14 cellular contexts compared by ENCODE assay signal in the genomic region with DNA sequence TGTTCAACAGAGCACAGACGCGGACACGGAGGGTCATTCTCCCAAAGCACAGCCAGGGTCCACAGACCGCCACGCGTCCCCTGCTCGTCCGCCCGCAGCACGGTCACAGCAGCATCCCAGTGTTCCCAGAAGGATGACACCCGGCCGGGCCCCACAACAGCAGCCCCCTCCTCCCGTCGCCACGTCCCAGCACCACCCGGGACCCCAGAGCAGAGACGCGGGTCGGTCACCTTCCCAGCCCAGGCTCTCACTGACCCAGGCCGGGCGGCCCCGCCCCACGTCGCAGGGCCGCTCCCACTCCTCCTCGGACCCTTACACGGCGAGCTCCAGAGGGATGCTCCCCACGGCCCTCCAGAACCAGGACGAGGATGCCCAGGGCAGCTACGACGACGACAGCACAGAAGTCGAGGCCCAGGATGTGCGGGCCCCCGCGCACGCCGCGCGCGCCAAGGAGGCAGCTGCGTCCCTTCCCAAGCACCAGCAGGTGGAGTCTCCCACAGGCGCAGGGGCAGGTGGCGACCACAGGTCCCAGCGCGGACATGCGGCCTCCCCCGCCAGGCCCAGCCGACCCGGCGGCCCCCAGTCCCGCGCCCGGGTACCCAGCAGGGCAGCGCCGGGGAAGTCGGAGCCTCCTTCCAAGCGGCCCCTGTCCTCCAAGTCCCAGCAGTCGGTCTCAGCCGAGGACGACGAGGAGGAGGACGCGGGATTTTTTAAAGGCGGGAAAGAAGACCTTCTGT.
DNase-seq lines count a peak whose midpoint lies in the region; ATAC-seq, FAIRE-seq and TF ChIP-seq lines count a peak whose summit lies in the region.
"Had no signal": no experiment of that assay in that cellular context is flagged by ENCODE, and none has a peak within 500 bp of the region (broad histone marks: within the 10 kb centered on the region; RNA-seq: fewer than 3 reads in every experiment).

No MANE protein-coding gene starts in this region.

- H3K9me3 ChIP-seq in HUES48 (ENCODE audit: control insufficient read depth, insufficient read depth, low read length) (no peaks in the 10 kb centered on the region), breast epithelium (no peaks in the 10 kb centered on the region), parathyroid adenoma (ENCODE audit: control insufficient read depth, low read length) (no peaks in the 10 kb centered on the region)
- H3K9me3 ChIP-seq: ovary, tibial nerve had no signal

- H3K36me3 ChIP-seq in HUES48 (ENCODE audit: control insufficient read depth, insufficient read depth, low read length): no peaks in the 10 kb centered on the region
- no peaks in the 10 kb centered on the region for H3K36me3 ChIP-seq in breast epithelium
- no peaks in the 10 kb centered on the region for H3K36me3 ChIP-seq in parathyroid adenoma (ENCODE audit: control insufficient read depth, insufficient read depth, low read length)
- H3K36me3 ChIP-seq: ovary, tibial nerve had no signal

- H3K4me1 ChIP-seq in HUES48 (ENCODE audit: control insufficient read depth, insufficient read depth, low read length) (no peaks in the 10 kb centered on the region), breast epithelium (no peaks in the 10 kb centered on the region), parathyroid adenoma (no peaks in the 10 kb centered on the region)

- H3K27me3 ChIP-seq in HUES48 (ENCODE audit: control insufficient read depth, insufficient read depth, low read length) (peaks cover 45% of the 10 kb centered on the region), breast epithelium (peaks cover 0 to 19% of the 10 kb centered on the region in 2 donors), parathyroid adenoma (ENCODE audit: control insufficient read depth, insufficient read depth, low read length) (no peaks in the 10 kb centered on the region)
- H3K27me3 ChIP-seq: ovary had no signal

- TF ChIP-seq CTCF in breast epithelium (IDR thresholded peaks at IDR 0.05) (no peak), parathyroid adenoma (IDR thresholded peaks at IDR 0.05) (no peak)

- H3K79me2 ChIP-seq in parathyroid adenoma: no peaks in the 10 kb centered on the region

- TF ChIP-seq POLR2A in breast epithelium (IDR thresholded peaks at IDR 0.05): no peak
- no peak for TF ChIP-seq POLR2A in GM12891 (IDR thresholded peaks at IDR 0.05; ENCODE audit: low read depth, low read length)

- FAIRE-seq in GM12891 (lab: Jason Lieb, UNC) (no peak), GM19239 (lab: Jason Lieb, UNC) (no peak)
- FAIRE-seq: bronchial epithelial cell had no signal

- H3K27ac ChIP-seq in HUES48 (ENCODE audit: low read depth, low read length) (no peak overlapping the region), breast epithelium (no peak overlapping the region), parathyroid adenoma (no peak overlapping the region)
- H3K27ac ChIP-seq: ovary, tibial nerve had no signal

- H2AFZ ChIP-seq in parathyroid adenoma: peak overlapping the region; percentile 38

- DNase-seq in breast epithelium (ENCODE audit: low spot score in 2 of 2) (no peak), iPS-NIHi7 (ENCODE audit: extremely low spot score) (peak; percentile 67), MV-4-11 (lab: John Stamatoyannopoulos, UW) (no peak), GM12891 (ENCODE audit: insufficient read length, low spot score) (no peak), GM19239 (ENCODE audit: insufficient read length, low spot score) (no peak)
- DNase-seq: activated naive CD4-positive, alpha-beta T cell; HFFc6; ovary; SW 1271 had no signal

- peak overlapping the region; percentile 61 for H3K4me2 ChIP-seq in parathyroid adenoma (ENCODE audit: low read length)

- H3K4me3 ChIP-seq in HUES48 (ENCODE audit: low read depth, low read length) (peak overlapping the region; percentile 53), breast epithelium (peak overlapping the region in 2 of 3 donors; percentile 32 to 50), parathyroid adenoma (ENCODE audit: low read depth, low read length) (no peak overlapping the region)
- H3K4me3 ChIP-seq: ovary had no signal

- no peak for ATAC-seq in HG02588 (IDR thresholded peaks at IDR 0.05; ENCODE audit: unreplicated experiment)

- intact Hi-C loops in breast epithelium (cut with DNase I; ENCODE audit: low total_unique reads): no loop called here

- H3K9ac ChIP-seq in HUES48 (ENCODE audit: low read depth, low read length): no peak overlapping the region
- H3K9ac ChIP-seq in parathyroid adenoma: no peak overlapping the region

TF ChIP-seq in GM12891, 5 proteins besides CTCF, POLR2A, EP300 and RAD21:
- TF ChIP-seq POU2F2 (IDR thresholded peaks at IDR 0.05; ENCODE audit: low read depth, low read length): no peak
- no peak for TF ChIP-seq PAX5 (IDR thresholded peaks at IDR 0.05; ENCODE audit: insufficient read depth, low read length, severe bottlenecking)
- TF ChIP-seq TAF1 (IDR thresholded peaks at IDR 0.05; ENCODE audit: low read depth, low read length): no peak
TF ChIP-seq in GM12891: peak in this region for 0.
